In genomic region chr16:86186361-86186760, GRCh38 we compare ENCODE assay signal across 24 cellular contexts.
"Had no signal": no experiment of that assay in that cellular context is flagged by ENCODE, and none has a peak within 500 bp of the region (broad histone marks: within the 10 kb centered on the region; RNA-seq: fewer than 3 reads in every experiment).

No MANE protein-coding gene starts in this region.

- H3K27me3 ChIP-seq: colonic mucosa, esophagus muscularis mucosa, foreskin keratinocyte, gastroesophageal sphincter had no signal

- ATAC-seq: effector memory CD8-positive, alpha-beta T cell; esophagus mucosa; foreskin keratinocyte; gastrocnemius medialis; gastroesophageal sphincter; heart left ventricle; heart right ventricle had no signal

- H3K27ac ChIP-seq: colonic mucosa, coronary artery, dorsolateral prefrontal cortex, epithelial cell of prostate, esophagus muscularis mucosa, esophagus squamous epithelium, foreskin keratinocyte, gastrocnemius medialis, gastroesophageal sphincter, heart left ventricle, heart right ventricle had no signal

- H3K36me3 ChIP-seq: colonic mucosa, esophagus muscularis mucosa, esophagus squamous epithelium, gastrocnemius medialis, gastroesophageal sphincter, heart left ventricle, heart right ventricle had no signal

- H3K9me3 ChIP-seq: colonic mucosa, esophagus muscularis mucosa, esophagus squamous epithelium, gastrocnemius medialis, gastroesophageal sphincter, heart left ventricle, heart right ventricle had no signal

- H3K4me3 ChIP-seq: colonic mucosa, coronary artery, dorsolateral prefrontal cortex, esophagus muscularis mucosa, esophagus squamous epithelium, gastrocnemius medialis, gastroesophageal sphincter, heart left ventricle, heart right ventricle had no signal

- DNase-seq: colonic mucosa; cortex of kidney; dermis blood vessel endothelial cell; dorsolateral prefrontal cortex; effector CD4-positive, alpha-beta T cell; effector CD8-positive, alpha-beta T cell; effector memory CD4-positive, alpha-beta T cell; effector memory CD8-positive, alpha-beta T cell; endodermal cell; erythroblast; esophagus squamous epithelium; foreskin fibroblast; foreskin keratinocyte; foreskin melanocyte; gastrocnemius medialis; glutamatergic neuron; head of caudate nucleus; heart left ventricle; heart right ventricle had no signal

- H3K4me1 ChIP-seq: colonic mucosa, esophagus muscularis mucosa, esophagus squamous epithelium, foreskin keratinocyte, gastrocnemius medialis, gastroesophageal sphincter, heart left ventricle, heart right ventricle had no signal
